ENCODE assay signal across 9 cellular contexts in genomic region chr11:86676533-86677154, GRCh38. TPM values are rescaled to one million over a fixed set of nuclear protein-coding genes. Genes with fewer than 3 reads are reported as not detected.
DNase-seq lines count a peak whose midpoint lies in the region; ATAC-seq, FAIRE-seq and TF ChIP-seq lines count a peak whose summit lies in the region.
"Had no signal": no experiment of that assay in that cellular context is flagged by ENCODE, and none has a peak within 500 bp of the region (broad histone marks: within the 10 kb centered on the region; RNA-seq: fewer than 3 reads in every experiment).

No MANE protein-coding gene starts in this region.

- TF ChIP-seq POLR2A in right lobe of liver (IDR thresholded peaks at IDR 0.05) (no peak), tibial nerve (IDR thresholded peaks at IDR 0.05) (no peak)

- no peaks in the 10 kb centered on the region for H3K4me1 ChIP-seq in DOHH2 (ENCODE audit: control insufficient read depth, low read length)
- peaks cover 0 to 12% (median 4%) of the 10 kb centered on the region in 4 donors for H3K4me1 ChIP-seq in right lobe of liver
- H3K4me1 ChIP-seq in tibial nerve, result peaks cover 0 to 12% (median 0%) of the 10 kb centered on the region in 4 donors

- H3K4me3 ChIP-seq in DOHH2 (ENCODE audit: low read length) (no peak overlapping the region), right lobe of liver (no peak overlapping the region), tibial nerve (no peak overlapping the region)
- H3K4me3 ChIP-seq: HAP-1 had no signal

- H3K27ac ChIP-seq in DOHH2 (ENCODE audit: low read depth, low read length) (no peak overlapping the region), VCaP (no peak overlapping the region), right lobe of liver (no peak overlapping the region), tibial nerve (no peak overlapping the region)

- TF ChIP-seq CTCF in DOHH2 (IDR thresholded peaks at IDR 0.05; ENCODE audit: low read depth, low read length, poor library complexity, severe bottlenecking) (peak; percentile 42), VCaP (conservative IDR thresholded peaks at IDR 0.05) (peak; percentile 34; the same call in 1 of the 2 replicates), right lobe of liver (IDR thresholded peaks at IDR 0.05) (peak; percentile 13 to 27 (median 15)), tibial nerve (IDR thresholded peaks at IDR 0.05) (no peak)

- H3K9me3 ChIP-seq in DOHH2 (ENCODE audit: control insufficient read depth, insufficient read depth, low read length) (peaks cover 2% of the 10 kb centered on the region; the same call in 1 of the 2 replicates), right lobe of liver (no peaks in the 10 kb centered on the region), tibial nerve (no peaks in the 10 kb centered on the region)
- H3K9me3 ChIP-seq: HAP-1 had no signal

- no peak for FAIRE-seq in HTR-8/SVneo (lab: Jason Lieb, UNC)

- no peak for TF ChIP-seq EP300 in tibial nerve (IDR thresholded peaks at IDR 0.05)

- DNase-seq in HTR-8/SVneo (ENCODE audit: insufficient read length, low spot score), result peak; percentile 39
- DNase-seq in right lobe of liver, result no peak
- DNase-seq in tibial nerve (ENCODE audit: low spot score in 2 of 2), result no peak

- H3K9me2 ChIP-seq in DOHH2 (replicated peaks; ENCODE audit: control insufficient read depth, low read length), result no peaks in the 10 kb centered on the region

- H3K36me3 ChIP-seq in DOHH2 (ENCODE audit: control insufficient read depth, low read length), result no peaks in the 10 kb centered on the region
- H3K36me3 ChIP-seq in right lobe of liver, result no peaks in the 10 kb centered on the region
- no peaks in the 10 kb centered on the region for H3K36me3 ChIP-seq in tibial nerve
- H3K36me3 ChIP-seq: HAP-1 had no signal

- 71% methylated on average over 3 of the region's 6 CpGs for WGBS in right lobe of liver (ENCODE audit: insufficient coverage, low coverage, low lambda C conversion rate, missing lambda C conversion rate)
- 90 to 91% methylated on average over 6 of the region's 6 CpGs for WGBS in tibial nerve, 2 donors

- intact Hi-C loops in right lobe of liver (cut with DNase I), result no loop called here

- H3K4me2 ChIP-seq in DOHH2 (ENCODE audit: low read length), result no peak overlapping the region

- no peaks in the 10 kb centered on the region for H4K20me1 ChIP-seq in DOHH2 (ENCODE audit: control insufficient read depth, insufficient read depth, low read depth, low read length)

- H3K27me3 ChIP-seq in DOHH2 (ENCODE audit: control insufficient read depth, low read length) (no peaks in the 10 kb centered on the region), right lobe of liver (no peaks in the 10 kb centered on the region), tibial nerve (no peaks in the 10 kb centered on the region)

- no peaks in the 10 kb centered on the region for H3K79me2 ChIP-seq in DOHH2 (ENCODE audit: control insufficient read depth, low read length)

- H3F3A ChIP-seq in DOHH2 (ENCODE audit: control insufficient read depth, insufficient read depth), result no peaks in the 10 kb centered on the region

- ATAC-seq in right lobe of liver, result no peak
- no peak for ATAC-seq in HG03521 (IDR thresholded peaks at IDR 0.05; ENCODE audit: unreplicated experiment)
- no peak for ATAC-seq in HG03442 (IDR thresholded peaks at IDR 0.05; ENCODE audit: unreplicated experiment)
- ATAC-seq in HG02623 (IDR thresholded peaks at IDR 0.05; ENCODE audit: unreplicated experiment), result no peak

RNA-seq across cellular contexts. Expression of gene ME3, which starts 4.2 kb away (rescaled TPM):
- 1 to 10 TPM; 1.9 to 8.5 (median 4.6) TPM for total RNA-seq in right lobe of liver
- total RNA-seq in tibial nerve, result 10 to 100 TPM; 30.8 to 54.6 (median 36.7) TPM

Comparison
In these comparisons a context has a peak if more than half of its experiments do, and no peak if none do; other contexts are left out.
1. CTCF ChIP-seq: peak in DOHH2 (single experiment), VCaP (single experiment) and right lobe of liver (4 of 4); none in tibial nerve (0 of 5).